23 cellular contexts compared by ENCODE assay signal in genomic region chr16:4886151-4886550, GRCh38. TPM values are rescaled to one million over a fixed set of nuclear protein-coding genes. Genes with fewer than 3 reads are reported as not detected.
DNase-seq lines count a peak whose midpoint lies in the region; ATAC-seq, FAIRE-seq and TF ChIP-seq lines count a peak whose summit lies in the region.
"Had no signal": no experiment of that assay in that cellular context is flagged by ENCODE, and none has a peak within 500 bp of the region (broad histone marks: within the 10 kb centered on the region; RNA-seq: fewer than 3 reads in every experiment).

No MANE protein-coding gene starts in this region.

- ATAC-seq in natural killer cell = no peak
- no peak for ATAC-seq in natural killer cell treated with Interleukin-12 subunit alpha and Interleukin-12 subunit beta and Interleukin-15 and Interleukin-18, amount 100 ng/mL, for 72 hours
- ATAC-seq: A549, GM23338, HepG2 had no signal

- no peak overlapping the region for H3K27ac ChIP-seq in astrocyte (ENCODE audit: low read depth, low read length)
- H3K27ac ChIP-seq: A549, Peyer's patch, SJCRH30 had no signal

- peaks cover 20% of the 10 kb centered on the region for H3K4me1 ChIP-seq in astrocyte (ENCODE audit: insufficient read depth, low read length)
- H3K4me1 ChIP-seq: A549, HAP-1, Peyer's patch had no signal

- H4K20me1 ChIP-seq in astrocyte (ENCODE audit: insufficient read depth, low read length) = peaks cover 53% of the 10 kb centered on the region

- no peak overlapping the region for H3K4me3 ChIP-seq in astrocyte (ENCODE audit: insufficient read depth, low read depth, low read length)
- H3K4me3 ChIP-seq: A549, GM23338, HAP-1, Peyer's patch, SJCRH30 had no signal

- H3K9me3 Mint-ChIP-seq in natural killer cell = no peaks in the 10 kb centered on the region
- H3K9me3 Mint-ChIP-seq in natural killer cell treated with Interleukin-12 subunit alpha and Interleukin-12 subunit beta and Interleukin-15 and Interleukin-18, amount 100 ng/mL, for 72 hours = no peaks in the 10 kb centered on the region
- no peaks in the 10 kb centered on the region for H3K9me3 Mint-ChIP-seq in astrocyte (ENCODE audit: unreplicated experiment)
- H3K9me3 Mint-ChIP-seq in nephron progenitor cell = no peaks in the 10 kb centered on the region
- H3K9me3 Mint-ChIP-seq: GM23338 had no signal

- peak overlapping the region; percentile 57 to 76 for H3K27ac Mint-ChIP-seq in natural killer cell
- H3K27ac Mint-ChIP-seq in natural killer cell treated with Interleukin-12 subunit alpha and Interleukin-12 subunit beta and Interleukin-15 and Interleukin-18, amount 100 ng/mL, for 72 hours = no peak overlapping the region
- H3K27ac Mint-ChIP-seq in astrocyte (ENCODE audit: unreplicated experiment) = peak overlapping the region; percentile 26
- H3K27ac Mint-ChIP-seq in nephron progenitor cell = peak overlapping the region; percentile 79
- H3K27ac Mint-ChIP-seq: B cell, GM23338 had no signal

- peaks cover 10 to 12% of the 10 kb centered on the region in 2 donors for H3K4me1 Mint-ChIP-seq in natural killer cell
- peaks cover 0 to 9% of the 10 kb centered on the region in 2 donors for H3K4me1 Mint-ChIP-seq in natural killer cell treated with Interleukin-12 subunit alpha and Interleukin-12 subunit beta and Interleukin-15 and Interleukin-18, amount 100 ng/mL, for 72 hours (ENCODE audit: low read depth in 2 of 2)
- peaks cover 39% of the 10 kb centered on the region for H3K4me1 Mint-ChIP-seq in astrocyte (ENCODE audit: low read depth, unreplicated experiment)
- no peaks in the 10 kb centered on the region for H3K4me1 Mint-ChIP-seq in nephron progenitor cell
- H3K4me1 Mint-ChIP-seq: B cell, GM23338 had no signal

- no peaks in the 10 kb centered on the region for H3K27me3 ChIP-seq in astrocyte (ENCODE audit: insufficient read depth, low read length)
- H3K27me3 ChIP-seq: Peyer's patch, SJCRH30 had no signal

- peaks cover 23% of the 10 kb centered on the region for H3K36me3 Mint-ChIP-seq in natural killer cell
- H3K36me3 Mint-ChIP-seq in natural killer cell treated with Interleukin-12 subunit alpha and Interleukin-12 subunit beta and Interleukin-15 and Interleukin-18, amount 100 ng/mL, for 72 hours = peaks cover 22% of the 10 kb centered on the region
- peaks cover 48% of the 10 kb centered on the region for H3K36me3 Mint-ChIP-seq in astrocyte (ENCODE audit: low read depth, unreplicated experiment)
- peaks cover 59% of the 10 kb centered on the region for H3K36me3 Mint-ChIP-seq in nephron progenitor cell (ENCODE audit: low read depth)

- intact Hi-C loops in natural killer cell (cut with micrococcal nuclease) = no loop called here

- no peak for DNase-seq in natural killer cell
- DNase-seq in natural killer cell treated with Interleukin-12 subunit alpha and Interleukin-12 subunit beta and Interleukin-15 and Interleukin-18, amount 100 ng/mL, for 72 hours (ENCODE audit: low spot score) = no peak
- DNase-seq in astrocyte (ENCODE audit: low read depth) = no peak
- DNase-seq in nephron progenitor cell = no peak
- DNase-seq in kidney glomerular epithelial cell (lab: John Stamatoyannopoulos, UW) = no peak
- no peak for DNase-seq in KG1 (lab: John Stamatoyannopoulos, UW)
- DNase-seq in DMS 273 (lab: John Stamatoyannopoulos, UW; ENCODE audit: unreplicated experiment) = no peak
- DNase-seq: DMS 273 treated with DMSO at 0.1 percent for 48 hours, DMS79 treated with DMSO at 0.1 percent for 48 hours, KBM-7, NCI-H1092 treated with DMSO at 0.1 percent for 48 hours, NCI-H146, NCI-H2029, NCI-H2171, NCI-H524 treated with DMSO at 0.1 percent for 48 hours, NCI-H82, Peyer's patch, SJCRH30 had no signal

- no peak overlapping the region for H2AFZ ChIP-seq in astrocyte (ENCODE audit: low read depth, low read length)
- H2AFZ ChIP-seq: GM23338 had no signal

- TF ChIP-seq CTCF in natural killer cell (IDR thresholded peaks at IDR 0.05) (no peak), astrocyte (IDR thresholded peaks at IDR 0.05; ENCODE audit: insufficient read depth, low read depth, low read length) (no peak), nephron progenitor cell (IDR thresholded peaks at IDR 0.05) (no peak)

- no peak for FAIRE-seq in astrocyte (lab: Jason Lieb, UNC)
- FAIRE-seq: A549, HepG2 had no signal

- H3K4me2 ChIP-seq in astrocyte (ENCODE audit: low read length) = no peak overlapping the region
- H3K4me2 ChIP-seq: A549, GM23338 had no signal

- H3K9ac ChIP-seq in astrocyte (ENCODE audit: low read length) = no peak overlapping the region

- no peak overlapping the region for H3K4me3 Mint-ChIP-seq in natural killer cell
- H3K4me3 Mint-ChIP-seq in natural killer cell treated with Interleukin-12 subunit alpha and Interleukin-12 subunit beta and Interleukin-15 and Interleukin-18, amount 100 ng/mL, for 72 hours = no peak overlapping the region
- peak overlapping the region; percentile 60 for H3K4me3 Mint-ChIP-seq in astrocyte (ENCODE audit: unreplicated experiment)
- H3K4me3 Mint-ChIP-seq in nephron progenitor cell = no peak overlapping the region
- H3K4me3 Mint-ChIP-seq: B cell, GM23338 had no signal

- H3K9me3 ChIP-seq in astrocyte (ENCODE audit: insufficient read depth, low read depth, low read length) = no peaks in the 10 kb centered on the region
- H3K9me3 ChIP-seq: A549, HAP-1, Peyer's patch, SJCRH30 had no signal

- H3K79me2 ChIP-seq in astrocyte (ENCODE audit: insufficient read depth, low read length) = no peaks in the 10 kb centered on the region

- H3K27me3 Mint-ChIP-seq in natural killer cell (ENCODE audit: low read depth in 2 of 2) (no peaks in the 10 kb centered on the region), astrocyte (ENCODE audit: low read depth, unreplicated experiment) (no peaks in the 10 kb centered on the region), nephron progenitor cell (ENCODE audit: low read depth, poor library complexity) (peaks cover 3% of the 10 kb centered on the region)
- no peaks in the 10 kb centered on the region for H3K27me3 Mint-ChIP-seq in natural killer cell treated with Interleukin-12 subunit alpha and Interleukin-12 subunit beta and Interleukin-15 and Interleukin-18, amount 100 ng/mL, for 72 hours
- H3K27me3 Mint-ChIP-seq: B cell had no signal

- H3K36me3 ChIP-seq in astrocyte (ENCODE audit: insufficient read depth, low read length) = peaks cover 14% of the 10 kb centered on the region

RNA-seq across cellular contexts. Expression of gene UBN1, which starts 38.9 kb away (rescaled TPM):
- 10 to 100 TPM; 70.5 to 81.6 (median 79.9) TPM for total RNA-seq in natural killer cell
- total RNA-seq in natural killer cell treated with Interleukin-12 subunit alpha and Interleukin-12 subunit beta and Interleukin-15 and Interleukin-18, amount 100 ng/mL, for 72 hours = 10 to 100 TPM; 43.8 to 55.9 TPM
- total RNA-seq in astrocyte = 42.9 and 45.3 TPM in 2 replicates

RNA-seq across cellular contexts. Expression of gene GLYR1, which starts 39.1 kb away (rescaled TPM):
- total RNA-seq in natural killer cell (100 to 1,000 TPM; 112 to 129 (median 125) TPM), astrocyte (69.9 and 77.8 TPM in 2 replicates)
- total RNA-seq in natural killer cell treated with Interleukin-12 subunit alpha and Interleukin-12 subunit beta and Interleukin-15 and Interleukin-18, amount 100 ng/mL, for 72 hours = 100 to 1,000 TPM; 126 to 156 TPM

RNA-seq across cellular contexts. Expression of gene PPL, which starts 50.8 kb away (rescaled TPM):
- not detected for total RNA-seq in natural killer cell
- total RNA-seq in natural killer cell treated with Interleukin-12 subunit alpha and Interleukin-12 subunit beta and Interleukin-15 and Interleukin-18, amount 100 ng/mL, for 72 hours = not detected
- 5.8 and 12.3 TPM in 2 replicates for total RNA-seq in astrocyte
- total RNA-seq: B cell had no signal

Comparison
In these comparisons a context has a peak if more than half of its experiments do, and no peak if none do; other contexts are left out.
1. H3K27ac Mint-ChIP-seq: peak in natural killer cell (2 of 2), astrocyte (single experiment) and nephron progenitor cell (single experiment); none in natural killer cell treated with Interleukin-12 subunit alpha and Interleukin-12 subunit beta and Interleukin-15 and Interleukin-18, amount 100 ng/mL, for 72 hours (0 of 2).